ENCODE assay signal across 1 cellular context in the genomic region with DNA sequence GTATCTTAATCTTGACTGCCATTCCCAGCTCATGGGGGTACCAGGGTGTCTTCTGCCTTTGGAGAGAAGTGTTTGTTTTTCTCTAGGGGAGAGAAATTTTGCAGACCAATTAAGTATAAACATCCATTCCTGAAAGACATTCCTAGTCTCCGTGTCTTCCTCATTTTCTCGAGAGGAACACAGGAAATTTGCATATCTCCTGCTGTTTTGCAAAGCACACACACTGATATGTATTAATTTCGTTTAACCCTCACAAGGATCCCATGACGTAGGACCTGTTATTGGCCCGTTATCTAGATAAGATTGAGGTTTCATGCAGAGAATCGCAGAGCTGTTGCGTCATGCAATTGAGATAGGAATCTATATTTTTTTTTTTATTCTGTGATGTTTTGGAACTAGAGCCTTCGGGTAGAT.
TF ChIP-seq lines count a peak whose summit lies in the region.

No MANE protein-coding gene starts in this region.

TF ChIP-seq in H1, 55 proteins besides CTCF, POLR2A, EP300 and RAD21:
- TF ChIP-seq, protein P1, sequence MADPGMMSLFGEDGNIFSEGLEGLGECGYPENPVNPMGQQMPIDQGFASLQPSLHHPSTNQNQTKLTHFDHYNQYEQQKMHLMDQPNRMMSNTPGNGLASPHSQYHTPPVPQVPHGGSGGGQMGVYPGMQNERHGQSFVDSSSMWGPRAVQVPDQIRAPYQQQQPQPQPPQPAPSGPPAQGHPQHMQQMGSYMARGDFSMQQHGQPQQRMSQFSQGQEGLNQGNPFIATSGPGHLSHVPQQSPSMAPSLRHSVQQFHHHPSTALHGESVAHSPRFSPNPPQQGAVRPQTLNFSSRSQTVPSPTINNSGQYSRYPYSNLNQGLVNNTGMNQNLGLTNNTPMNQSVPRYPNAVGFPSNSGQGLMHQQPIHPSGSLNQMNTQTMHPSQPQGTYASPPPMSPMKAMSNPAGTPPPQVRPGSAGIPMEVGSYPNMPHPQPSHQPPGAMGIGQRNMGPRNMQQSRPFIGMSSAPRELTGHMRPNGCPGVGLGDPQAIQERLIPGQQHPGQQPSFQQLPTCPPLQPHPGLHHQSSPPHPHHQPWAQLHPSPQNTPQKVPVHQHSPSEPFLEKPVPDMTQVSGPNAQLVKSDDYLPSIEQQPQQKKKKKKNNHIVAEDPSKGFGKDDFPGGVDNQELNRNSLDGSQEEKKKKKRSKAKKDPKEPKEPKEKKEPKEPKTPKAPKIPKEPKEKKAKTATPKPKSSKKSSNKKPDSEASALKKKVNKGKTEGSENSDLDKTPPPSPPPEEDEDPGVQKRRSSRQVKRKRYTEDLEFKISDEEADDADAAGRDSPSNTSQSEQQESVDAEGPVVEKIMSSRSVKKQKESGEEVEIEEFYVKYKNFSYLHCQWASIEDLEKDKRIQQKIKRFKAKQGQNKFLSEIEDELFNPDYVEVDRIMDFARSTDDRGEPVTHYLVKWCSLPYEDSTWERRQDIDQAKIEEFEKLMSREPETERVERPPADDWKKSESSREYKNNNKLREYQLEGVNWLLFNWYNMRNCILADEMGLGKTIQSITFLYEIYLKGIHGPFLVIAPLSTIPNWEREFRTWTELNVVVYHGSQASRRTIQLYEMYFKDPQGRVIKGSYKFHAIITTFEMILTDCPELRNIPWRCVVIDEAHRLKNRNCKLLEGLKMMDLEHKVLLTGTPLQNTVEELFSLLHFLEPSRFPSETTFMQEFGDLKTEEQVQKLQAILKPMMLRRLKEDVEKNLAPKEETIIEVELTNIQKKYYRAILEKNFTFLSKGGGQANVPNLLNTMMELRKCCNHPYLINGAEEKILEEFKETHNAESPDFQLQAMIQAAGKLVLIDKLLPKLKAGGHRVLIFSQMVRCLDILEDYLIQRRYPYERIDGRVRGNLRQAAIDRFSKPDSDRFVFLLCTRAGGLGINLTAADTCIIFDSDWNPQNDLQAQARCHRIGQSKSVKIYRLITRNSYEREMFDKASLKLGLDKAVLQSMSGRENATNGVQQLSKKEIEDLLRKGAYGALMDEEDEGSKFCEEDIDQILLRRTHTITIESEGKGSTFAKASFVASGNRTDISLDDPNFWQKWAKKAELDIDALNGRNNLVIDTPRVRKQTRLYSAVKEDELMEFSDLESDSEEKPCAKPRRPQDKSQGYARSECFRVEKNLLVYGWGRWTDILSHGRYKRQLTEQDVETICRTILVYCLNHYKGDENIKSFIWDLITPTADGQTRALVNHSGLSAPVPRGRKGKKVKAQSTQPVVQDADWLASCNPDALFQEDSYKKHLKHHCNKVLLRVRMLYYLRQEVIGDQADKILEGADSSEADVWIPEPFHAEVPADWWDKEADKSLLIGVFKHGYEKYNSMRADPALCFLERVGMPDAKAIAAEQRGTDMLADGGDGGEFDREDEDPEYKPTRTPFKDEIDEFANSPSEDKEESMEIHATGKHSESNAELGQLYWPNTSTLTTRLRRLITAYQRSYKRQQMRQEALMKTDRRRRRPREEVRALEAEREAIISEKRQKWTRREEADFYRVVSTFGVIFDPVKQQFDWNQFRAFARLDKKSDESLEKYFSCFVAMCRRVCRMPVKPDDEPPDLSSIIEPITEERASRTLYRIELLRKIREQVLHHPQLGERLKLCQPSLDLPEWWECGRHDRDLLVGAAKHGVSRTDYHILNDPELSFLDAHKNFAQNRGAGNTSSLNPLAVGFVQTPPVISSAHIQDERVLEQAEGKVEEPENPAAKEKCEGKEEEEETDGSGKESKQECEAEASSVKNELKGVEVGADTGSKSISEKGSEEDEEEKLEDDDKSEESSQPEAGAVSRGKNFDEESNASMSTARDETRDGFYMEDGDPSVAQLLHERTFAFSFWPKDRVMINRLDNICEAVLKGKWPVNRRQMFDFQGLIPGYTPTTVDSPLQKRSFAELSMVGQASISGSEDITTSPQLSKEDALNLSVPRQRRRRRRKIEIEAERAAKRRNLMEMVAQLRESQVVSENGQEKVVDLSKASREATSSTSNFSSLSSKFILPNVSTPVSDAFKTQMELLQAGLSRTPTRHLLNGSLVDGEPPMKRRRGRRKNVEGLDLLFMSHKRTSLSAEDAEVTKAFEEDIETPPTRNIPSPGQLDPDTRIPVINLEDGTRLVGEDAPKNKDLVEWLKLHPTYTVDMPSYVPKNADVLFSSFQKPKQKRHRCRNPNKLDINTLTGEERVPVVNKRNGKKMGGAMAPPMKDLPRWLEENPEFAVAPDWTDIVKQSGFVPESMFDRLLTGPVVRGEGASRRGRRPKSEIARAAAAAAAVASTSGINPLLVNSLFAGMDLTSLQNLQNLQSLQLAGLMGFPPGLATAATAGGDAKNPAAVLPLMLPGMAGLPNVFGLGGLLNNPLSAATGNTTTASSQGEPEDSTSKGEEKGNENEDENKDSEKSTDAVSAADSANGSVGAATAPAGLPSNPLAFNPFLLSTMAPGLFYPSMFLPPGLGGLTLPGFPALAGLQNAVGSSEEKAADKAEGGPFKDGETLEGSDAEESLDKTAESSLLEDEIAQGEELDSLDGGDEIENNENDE (IDR thresholded peaks at IDR 0.05; ENCODE audit: insufficient replicate concordance, low read length), result no peak
- TF ChIP-seq EGR1 (IDR thresholded peaks at IDR 0.05; ENCODE audit: borderline replicate concordance, low read depth, low read length) (no peak), SP1 (IDR thresholded peaks at IDR 0.05; ENCODE audit: low read depth, low read length) (peak; percentile 78; the same call in 1 of the 2 replicates), TAF1 (IDR thresholded peaks at IDR 0.05; ENCODE audit: low read depth, low read length) (no peak; the same call in 1 of the 2 replicates), CEBPB (IDR thresholded peaks at IDR 0.05; ENCODE audit: low read depth, low read length) (peak; percentile 67; the same call in 1 of the 2 replicates), KDM5A (IDR thresholded peaks at IDR 0.05; ENCODE audit: low read length) (no peak), SAP30 (IDR thresholded peaks at IDR 0.05; ENCODE audit: insufficient read depth, insufficient replicate concordance, low read length) (no peak), SRF (IDR thresholded peaks at IDR 0.05; ENCODE audit: low read depth, low read length) (no peak), KDM4A (IDR thresholded peaks at IDR 0.05; ENCODE audit: low read depth, low read length, severe bottlenecking) (no peak)
